In genomic region chr1:64966158-64966963, GRCh38 we compare ENCODE assay signal across 8 cellular contexts. TPM values are rescaled to one million over a fixed set of nuclear protein-coding genes. Genes with fewer than 3 reads are reported as not detected.
A peak's percentile ranks its signal among the peaks of the same experiment; 100 is the strongest.
DNase-seq lines count a peak whose midpoint lies in the region; ATAC-seq and TF ChIP-seq lines count a peak whose summit lies in the region.

TSS of gene JAK1 (minus strand) at chr1:64966549. CDS start at chr1:64886264, 80,285 bp downstream.

- no peaks in the 10 kb centered on the region for H3K9me2 ChIP-seq in SU-DHL-6 (replicated peaks; ENCODE audit: insufficient read depth, low read length)

- H3K9me3 ChIP-seq in SU-DHL-6 (ENCODE audit: insufficient read depth, low read length) (no peaks in the 10 kb centered on the region), trophoblast cell (ENCODE audit: insufficient read depth, low read depth, low read length) (no peaks in the 10 kb centered on the region), tibial artery (no peaks in the 10 kb centered on the region)

- H4K8ac ChIP-seq in trophoblast cell (ENCODE audit: low read depth, low read length), result peak within 1 kb of the TSS; percentile 92

- peak within 1 kb of the TSS; percentile 92 for H3K4me3 Mint-ChIP-seq in HFFc6
- peak within 1 kb of the TSS; percentile 88 for H3K4me3 Mint-ChIP-seq in activated naive CD8-positive, alpha-beta T cell treated with anti-CD3 and anti-CD28 coated beads, Interleukin-2, amount 10 ng/mL, durations not matched to agents 7 days and 5 days

- no peak within 1 kb of the TSS for H3K23ac ChIP-seq in trophoblast cell (ENCODE audit: low read length)

- intact Hi-C loops in Right ventricle myocardium superior (cut with DNase I) (no loop called here), tibial artery (cut with DNase I; ENCODE audit: low total_unique reads) (loop anchor here (5.0 kb wide), 1 partner anchor 36 kb away; no protein-coding TSS in a partner anchor)

- H3K27me3 ChIP-seq in SU-DHL-6 (ENCODE audit: low read length), result no peaks in the 10 kb centered on the region
- H3K27me3 ChIP-seq in trophoblast cell (ENCODE audit: insufficient read depth, low read length), result no peaks in the 10 kb centered on the region
- no peaks in the 10 kb centered on the region for H3K27me3 ChIP-seq in tibial artery

- H4K20me1 ChIP-seq in SU-DHL-6 (ENCODE audit: low read depth, low read length), result peaks cover 27% of the 10 kb centered on the region

- peak within 1 kb of the TSS; percentile 87 for H3K27ac Mint-ChIP-seq in HFFc6
- H3K27ac Mint-ChIP-seq in activated naive CD8-positive, alpha-beta T cell treated with anti-CD3 and anti-CD28 coated beads, Interleukin-2, amount 10 ng/mL, durations not matched to agents 7 days and 5 days, result peak within 1 kb of the TSS; percentile 90

- peaks cover 25% of the 10 kb centered on the region for H3K79me2 ChIP-seq in SU-DHL-6 (ENCODE audit: insufficient read depth, low read length)
- peaks cover 6% of the 10 kb centered on the region for H3K79me2 ChIP-seq in trophoblast cell (ENCODE audit: control insufficient read depth, insufficient read depth, low read length, poor library complexity)

- TF ChIP-seq POLR2A in GM10847 (IDR thresholded peaks at IDR 0.05; ENCODE audit: extremely low read depth, insufficient read length), result peak; percentile 74

- H4K91ac ChIP-seq in trophoblast cell (ENCODE audit: low read depth, low read length), result peak within 1 kb of the TSS; percentile 88

- H3K14ac ChIP-seq in trophoblast cell (ENCODE audit: low read length), result peak within 1 kb of the TSS; percentile 95

- no peaks in the 10 kb centered on the region for H3K9me3 Mint-ChIP-seq in HFFc6
- H3K9me3 Mint-ChIP-seq in activated naive CD8-positive, alpha-beta T cell treated with anti-CD3 and anti-CD28 coated beads, Interleukin-2, amount 10 ng/mL, durations not matched to agents 7 days and 5 days, result no peaks in the 10 kb centered on the region

- H3K4me3 ChIP-seq in SU-DHL-6 (ENCODE audit: insufficient read depth, low read length, poor library complexity, severe bottlenecking), result peak within 1 kb of the TSS; percentile 61
- peak within 1 kb of the TSS; percentile 90 for H3K4me3 ChIP-seq in trophoblast cell (ENCODE audit: low read depth, low read length)
- peak within 1 kb of the TSS; percentile 77 to 94 for H3K4me3 ChIP-seq in tibial artery

- H2AFZ ChIP-seq in SU-DHL-6 (ENCODE audit: low read depth, low read length, severe bottlenecking) (peak within 1 kb of the TSS; percentile 99), trophoblast cell (ENCODE audit: insufficient read depth, low read length, poor library complexity) (peak within 1 kb of the TSS; percentile 99)

- WGBS in trophoblast cell (ENCODE audit: extremely low coverage, insufficient coverage, insufficient read length), result no CpG with 5 or more reads among the region's 100 CpGs

- H4K12ac ChIP-seq in trophoblast cell (ENCODE audit: low read depth, low read length), result peak within 1 kb of the TSS; percentile 58

- peak within 1 kb of the TSS; percentile 25 for H3K4ac ChIP-seq in trophoblast cell (ENCODE audit: low read depth, low read length)

- peak within 1 kb of the TSS; percentile 90 for H3K4me2 ChIP-seq in SU-DHL-6 (ENCODE audit: low read depth, low read length, poor library complexity, severe bottlenecking)
- peak within 1 kb of the TSS; percentile 80 for H3K4me2 ChIP-seq in trophoblast cell (ENCODE audit: low read length)

- H3K4me1 ChIP-seq in trophoblast cell (ENCODE audit: control insufficient read depth in 1 of 2, insufficient read depth in 2 of 2, low read length in 2 of 2), result peaks cover 8 to 10% of the 10 kb centered on the region in 2 experiments
- H3K4me1 ChIP-seq in tibial artery, result peaks cover 0 to 17% (median 9%) of the 10 kb centered on the region in 4 donors

- H2BK5ac ChIP-seq in trophoblast cell (ENCODE audit: low read depth, low read length, poor library complexity), result peak within 1 kb of the TSS; percentile 84

- H3K18ac ChIP-seq in trophoblast cell (ENCODE audit: low read length), result peak within 1 kb of the TSS; percentile 84

- DNase-seq in HFFc6, result peak; percentile 37
- DNase-seq in NAMALWA (ENCODE audit: low spot score), result peak; percentile 85
- peak; percentile 95 for DNase-seq in activated naive CD8-positive, alpha-beta T cell treated with anti-CD3 and anti-CD28 coated beads, Interleukin-2, amount 10 ng/mL, durations not matched to agents 7 days and 5 days
- peak; percentile 93 for DNase-seq in Right ventricle myocardium superior
- DNase-seq in trophoblast cell, result peak; percentile 65 to 85
- peak; percentile 75 to 91 for DNase-seq in tibial artery

- H3K27ac ChIP-seq in SU-DHL-6 (ENCODE audit: low read depth, low read length) (peak within 1 kb of the TSS; percentile 36; the same call in 1 of the 2 replicates), trophoblast cell (ENCODE audit: low read depth, low read length) (peak within 1 kb of the TSS; percentile 82), tibial artery (peak within 1 kb of the TSS; percentile 78 to 96)

- TF ChIP-seq CTCF in HFFc6 (IDR thresholded peaks at IDR 0.05), result peak; percentile 12; the same call in 1 of the 2 replicates
- TF ChIP-seq CTCF in SU-DHL-6 (IDR thresholded peaks at IDR 0.05; ENCODE audit: insufficient read depth, low read length, poor library complexity, severe bottlenecking), result no peak
- TF ChIP-seq CTCF in tibial artery (IDR thresholded peaks at IDR 0.05), result peak in 1 of 2 experiments; percentile 18

- peaks cover 2% of the 10 kb centered on the region; the same call in 1 of the 2 replicates for H3K27me3 Mint-ChIP-seq in HFFc6 (ENCODE audit: insufficient read depth)
- no peaks in the 10 kb centered on the region for H3K27me3 Mint-ChIP-seq in activated naive CD8-positive, alpha-beta T cell treated with anti-CD3 and anti-CD28 coated beads, Interleukin-2, amount 10 ng/mL, durations not matched to agents 7 days and 5 days

- H3K79me1 ChIP-seq in trophoblast cell (ENCODE audit: low read length), result peaks cover 11% of the 10 kb centered on the region

- H2BK12ac ChIP-seq in trophoblast cell (ENCODE audit: low read length), result peak within 1 kb of the TSS; percentile 32

- peak within 1 kb of the TSS; percentile 90 for H2BK120ac ChIP-seq in trophoblast cell (ENCODE audit: insufficient read depth, low read length, poor library complexity)

- H3K36me3 Mint-ChIP-seq in HFFc6 (ENCODE audit: low read depth), result peaks cover 4% of the 10 kb centered on the region
- H3K36me3 Mint-ChIP-seq in activated naive CD8-positive, alpha-beta T cell treated with anti-CD3 and anti-CD28 coated beads, Interleukin-2, amount 10 ng/mL, durations not matched to agents 7 days and 5 days, result peaks cover 10% of the 10 kb centered on the region

- ATAC-seq in activated naive CD8-positive, alpha-beta T cell treated with anti-CD3 and anti-CD28 coated beads, Interleukin-2, amount 10 ng/mL, durations not matched to agents 7 days and 5 days (ENCODE audit: low read depth), result peak; percentile 77
- ATAC-seq in Right ventricle myocardium superior (ENCODE audit: poor library complexity), result peak; percentile 92

- no peak within 1 kb of the TSS for H2AK5ac ChIP-seq in trophoblast cell (ENCODE audit: low read length)

- H3K4me1 Mint-ChIP-seq in HFFc6 (ENCODE audit: low read depth), result peaks cover 47% of the 10 kb centered on the region
- H3K4me1 Mint-ChIP-seq in activated naive CD8-positive, alpha-beta T cell treated with anti-CD3 and anti-CD28 coated beads, Interleukin-2, amount 10 ng/mL, durations not matched to agents 7 days and 5 days, result peaks cover 48% of the 10 kb centered on the region

- POLR2A ChIA-PET in activated naive CD8-positive, alpha-beta T cell treated with anti-CD3 and anti-CD28 coated beads, Interleukin-2, amount 10 ng/mL, durations not matched to agents 7 days and 5 days (lab: Charles Lee), result interaction anchor here (0.7 to 2.0 kb wide), 16 partner anchors 9 to 135 kb away, joined by 3 to 11 read pairs (median 4); no protein-coding TSS in a partner anchor

- H3K36me3 ChIP-seq in SU-DHL-6 (ENCODE audit: low read length), result no peaks in the 10 kb centered on the region
- no peaks in the 10 kb centered on the region for H3K36me3 ChIP-seq in trophoblast cell (ENCODE audit: control insufficient read depth in 1 of 2, insufficient read depth in 2 of 2, low read length in 2 of 2)
- no peaks in the 10 kb centered on the region for H3K36me3 ChIP-seq in tibial artery

- no peaks in the 10 kb centered on the region for H3F3A ChIP-seq in SU-DHL-6 (ENCODE audit: insufficient read depth)

- H3K9ac ChIP-seq in SU-DHL-6 (ENCODE audit: low read length) (peak within 1 kb of the TSS; percentile 65), trophoblast cell (ENCODE audit: low read length) (peak within 1 kb of the TSS; percentile 83)

RNA-seq across cellular contexts. Expression of gene JAK1, which starts in this region (rescaled TPM):
- 100 to 1,000 TPM in 2 of 6 experiments, 10 to 100 TPM in 4; 90.0 to 104 (median 98.3) TPM for total RNA-seq in HFFc6 (2021; fragmentation: NEBNext Ultra II Directional; extraction: Animal tissue kit (Norgen Biotek cat#: 25700))
- total RNA-seq in activated naive CD8-positive, alpha-beta T cell treated with anti-CD3 and anti-CD28 coated beads, Interleukin-2, amount 10 ng/mL, durations not matched to agents 7 days and 5 days, result 100 to 1,000 TPM; 213 to 236 TPM
- 94.1 TPM for total RNA-seq in Right ventricle myocardium superior
- polyA plus RNA-seq in trophoblast cell (2013), result 35.4 and 36.0 TPM in 2 replicates

Comparison
In these comparisons a context has a peak if more than half of its experiments do, and no peak if none do; other contexts are left out.
1. Peak in every context shown above with its lines: DNase-seq, ATAC-seq, H3K4me3 ChIP-seq and H3K27ac ChIP-seq.
2. DNase-seq: peak in every context shown above with its lines; median percentile 95 in activated naive CD8-positive, alpha-beta T cell treated with anti-CD3 and anti-CD28 coated beads, Interleukin-2, amount 10 ng/mL, durations not matched to agents 7 days and 5 days; 93 in Right ventricle myocardium superior; 85 in NAMALWA; 83 in tibial artery; 75 in trophoblast cell; 37 in HFFc6.
3. H3K27ac ChIP-seq: peak in every context shown above with its lines; median percentile 87 in tibial artery; 82 in trophoblast cell; 36 in SU-DHL-6.